Comparison of ENCODE assay signal across 8 cellular contexts in the genomic region with DNA sequence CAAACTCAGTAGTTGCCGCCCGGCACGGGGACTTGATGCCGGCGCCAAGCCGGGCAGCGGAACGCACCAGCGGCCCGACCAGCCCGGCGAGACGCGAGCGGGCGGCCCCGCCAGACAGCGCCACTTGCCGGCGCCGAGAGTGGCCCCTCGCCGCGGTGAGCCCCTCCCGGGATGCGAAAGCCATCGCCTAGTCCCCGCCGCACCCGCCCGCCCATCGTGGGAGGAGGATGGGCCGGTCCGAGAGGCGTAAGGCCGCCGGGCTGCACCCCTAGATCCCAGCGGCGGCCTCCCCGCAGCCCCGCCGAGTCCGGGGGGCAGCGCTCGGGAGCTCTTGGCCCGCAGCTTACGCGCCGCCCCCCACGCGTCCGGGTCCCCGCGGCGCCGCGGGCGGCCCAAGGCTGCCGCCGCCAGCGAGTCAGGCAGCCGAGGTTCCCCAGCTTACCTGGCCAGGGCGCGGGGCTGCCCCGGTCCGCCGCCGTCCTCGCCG.
DNase-seq lines count a peak whose midpoint lies in the region; ATAC-seq and TF ChIP-seq lines count a peak whose summit lies in the region.

No MANE protein-coding gene starts in this region.

- H3K79me2 ChIP-seq in SU-DHL-6 (ENCODE audit: insufficient read depth, low read length) = peaks cover 16% of the 10 kb centered on the region

- no peaks in the 10 kb centered on the region for H3K9me2 ChIP-seq in SU-DHL-6 (replicated peaks; ENCODE audit: insufficient read depth, low read length)

- H3K27me3 ChIP-seq in SU-DHL-6 (ENCODE audit: low read length) (no peaks in the 10 kb centered on the region), iPS-20b (ENCODE audit: insufficient read depth, low read length) (peaks cover 42% of the 10 kb centered on the region)

- H3K9me3 ChIP-seq in SU-DHL-6 (ENCODE audit: insufficient read depth, low read length) = no peaks in the 10 kb centered on the region
- H3K9me3 ChIP-seq in iPS-20b (ENCODE audit: insufficient read depth, low read depth, low read length) = peaks cover 5% of the 10 kb centered on the region

- H3K4me3 ChIP-seq in SU-DHL-6 (ENCODE audit: insufficient read depth, low read length, poor library complexity, severe bottlenecking) (peak overlapping the region; percentile 56), astrocyte of the cerebellum (ENCODE audit: low read depth, low read length) (peak overlapping the region; percentile 50), iPS-20b (ENCODE audit: low read length) (peak overlapping the region; percentile 66)

- peak overlapping the region; percentile 61 for H3K9ac ChIP-seq in SU-DHL-6 (ENCODE audit: low read length)
- no peak overlapping the region; the same call in 1 of the 2 replicates for H3K9ac ChIP-seq in iPS-20b (ENCODE audit: low read depth, low read length)

- ATAC-seq in HG02642 (IDR thresholded peaks at IDR 0.05; ENCODE audit: poor library complexity, unreplicated experiment) (peak; percentile 53), GM18873 (IDR thresholded peaks at IDR 0.05; ENCODE audit: low FRiP score, unreplicated experiment) (no peak)

- TF ChIP-seq CTCF in GM13976 (IDR thresholded peaks at IDR 0.05; ENCODE audit: borderline replicate concordance, control extremely low read depth, extremely low read depth, insufficient read depth, missing control alignments) (peak; percentile 49), SU-DHL-6 (IDR thresholded peaks at IDR 0.05; ENCODE audit: insufficient read depth, low read length, poor library complexity, severe bottlenecking) (no peak), astrocyte of the cerebellum (IDR thresholded peaks at IDR 0.05; ENCODE audit: low read depth, low read length, missing control alignments) (no peak)

- H3F3A ChIP-seq in SU-DHL-6 (ENCODE audit: insufficient read depth) = 0 out of 2 replicates have a peak, but pooled peaks cover 2% of the 10 kb centered on the region

- no peaks in the 10 kb centered on the region for H3K4me1 ChIP-seq in iPS-20b (ENCODE audit: insufficient read depth, low read length)

- DNase-seq in GM13976 (ENCODE audit: low spot score) (peak; percentile 79), astrocyte of the cerebellum (ENCODE audit: low read depth) (no peak), SIG-M5 treated with dmso at 0.1 percent for 504 hours (lab: John Stamatoyannopoulos, UW; ENCODE audit: unreplicated experiment) (no peak)
- DNase-seq in stimulated activated CD4-positive, alpha-beta T cell treated with anti-CD3 and anti-CD28 coated beads, Interleukin-15, amount 100 ng/mL, for 1 hour (ENCODE audit: low read depth in 1 of 2, low spot score in 1 of 2) = peak; percentile 29 to 47

- H3K27ac ChIP-seq in SU-DHL-6 (ENCODE audit: low read depth, low read length) (no peak overlapping the region), iPS-20b (ENCODE audit: low read length) (no peak overlapping the region)

- peak overlapping the region; percentile 47 for H3K4me2 ChIP-seq in SU-DHL-6 (ENCODE audit: low read depth, low read length, poor library complexity, severe bottlenecking)

- no peak overlapping the region for H2AFZ ChIP-seq in SU-DHL-6 (ENCODE audit: low read depth, low read length, severe bottlenecking)

- in situ Hi-C loops in GM13976 (cut with MboI; ENCODE audit: low sequenced_read_pairs, unreplicated experiment) (no loop called here), astrocyte of the cerebellum (cut with HindIII; ENCODE audit: low sequenced_read_pairs) (no loop called here)

- H4K20me1 ChIP-seq in SU-DHL-6 (ENCODE audit: low read depth, low read length) = no peaks in the 10 kb centered on the region

- H3K36me3 ChIP-seq in SU-DHL-6 (ENCODE audit: low read length) (no peaks in the 10 kb centered on the region), iPS-20b (ENCODE audit: insufficient read depth, low read depth, low read length) (no peaks in the 10 kb centered on the region)

Comparison
In these comparisons a context has a peak if more than half of its experiments do, and no peak if none do; other contexts are left out.
1. DNase-seq: peak in GM13976 (single experiment) and stimulated activated CD4-positive, alpha-beta T cell treated with anti-CD3 and anti-CD28 coated beads, Interleukin-15, amount 100 ng/mL, for 1 hour (2 of 2); none in astrocyte of the cerebellum (single experiment) and SIG-M5 treated with dmso at 0.1 percent for 504 hours (single experiment).
2. Peak in every context shown above with its lines, with median percentiles within 50 percentile points of each other: H3K4me3 ChIP-seq.